8 cellular contexts compared by ENCODE assay signal in the genomic region with DNA sequence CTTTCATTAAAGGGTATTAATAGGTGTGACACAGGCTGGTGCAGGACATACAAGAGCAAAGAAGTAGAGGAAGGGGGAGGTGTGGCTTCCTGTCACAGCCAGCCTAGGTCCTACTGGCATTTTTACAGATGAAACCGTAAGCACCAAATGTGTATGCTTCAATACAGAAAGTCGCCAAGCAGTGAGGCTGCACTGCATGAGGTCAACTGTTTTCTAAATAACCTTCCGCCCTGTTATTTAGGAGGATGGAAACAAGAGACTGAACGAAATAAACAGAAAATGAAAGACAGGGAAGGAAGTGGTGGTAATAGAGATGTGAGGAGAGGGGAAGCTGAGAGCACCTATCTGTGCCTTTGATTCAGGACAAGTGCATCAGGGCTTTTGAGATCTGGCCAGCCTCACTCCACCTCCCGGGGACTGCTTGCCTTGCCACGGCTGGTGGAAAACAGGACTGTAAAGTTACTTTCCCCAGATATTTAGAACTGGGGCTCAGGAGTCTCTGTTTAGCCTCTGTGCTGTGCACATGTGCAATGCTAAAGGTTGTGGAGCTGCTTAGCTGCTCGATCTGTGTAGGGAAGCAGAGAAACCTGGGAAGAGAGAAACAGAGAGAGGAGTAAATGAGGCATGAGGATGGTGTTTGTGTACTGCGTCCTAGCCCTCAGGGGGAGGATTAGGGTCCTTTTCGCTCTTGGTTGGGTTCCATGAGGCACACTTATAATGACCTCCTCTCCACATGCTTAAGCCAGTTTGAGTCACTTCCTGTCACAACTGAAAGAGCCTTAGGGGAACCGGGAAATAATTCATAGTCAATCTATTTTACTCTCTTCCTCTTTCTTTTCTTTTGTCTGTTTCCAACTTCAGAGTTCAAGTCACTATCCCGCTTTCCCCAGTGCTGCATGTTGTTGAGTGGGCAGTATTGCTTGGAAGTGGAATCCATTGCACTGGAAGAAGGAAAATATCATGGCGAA.
DNase-seq lines count a peak whose midpoint lies in the region; ATAC-seq and TF ChIP-seq lines count a peak whose summit lies in the region.

No MANE protein-coding gene starts in this region.

- peak overlapping the region in 6 of 8 donors; percentile 0 to 75 (median 44) for H3K27ac Mint-ChIP-seq in CD8-positive, alpha-beta memory T cell

- ATAC-seq in HG03066 (IDR thresholded peaks at IDR 0.05; ENCODE audit: low read depth, unreplicated experiment) = peak; percentile 73

- H2BK12ac ChIP-seq in mesenchymal stem cell (ENCODE audit: low read length in 2 of 2) = no peak overlapping the region

- no peaks in the 10 kb centered on the region for H3K4me1 ChIP-seq in CD8-positive, alpha-beta memory T cell (ENCODE audit: insufficient read depth, low read length)
- H3K4me1 ChIP-seq in mesenchymal stem cell (ENCODE audit: control insufficient read depth, insufficient read depth, low read depth, low read length) (peaks cover 3% of the 10 kb centered on the region), spleen (peaks cover 0 to 14% (median 9%) of the 10 kb centered on the region in 6 donors)

- no peak overlapping the region for H3K14ac ChIP-seq in mesenchymal stem cell (ENCODE audit: low read length in 2 of 2)

- no peak overlapping the region for H2AK5ac ChIP-seq in mesenchymal stem cell (ENCODE audit: low read length, severe bottlenecking)

- no peak overlapping the region for H4K91ac ChIP-seq in mesenchymal stem cell (ENCODE audit: low read length)

- 71% methylated on average over 12 of the region's 12 CpGs for WGBS in mesenchymal stem cell
- WGBS in spleen, 5 donors = 45 to 58% (median 53%) methylated on average over 12 of the region's 12 CpGs

- intact Hi-C loops in spleen (cut with DNase I; ENCODE audit: low total_unique reads) = no loop called here

- no peak overlapping the region for H3K23ac ChIP-seq in mesenchymal stem cell (ENCODE audit: low read length in 2 of 2)

- H2AFZ ChIP-seq in mesenchymal stem cell (ENCODE audit: low read depth, low read length) = no peak overlapping the region

- H3K9me3 ChIP-seq in CD8-positive, alpha-beta memory T cell (ENCODE audit: low read length) = no peaks in the 10 kb centered on the region
- H3K9me3 ChIP-seq in mesenchymal stem cell (ENCODE audit: control insufficient read depth, low read length) (peaks cover 7% of the 10 kb centered on the region), spleen (peaks cover 0 to 35% (median 8%) of the 10 kb centered on the region in 8 donors)

- H3K36me3 Mint-ChIP-seq in CD8-positive, alpha-beta memory T cell = no peaks in the 10 kb centered on the region

- CTCF ChIA-PET in CD8-positive, alpha-beta memory T cell (lab: Charles Lee) = no interaction called here

- H3K4ac ChIP-seq in mesenchymal stem cell (ENCODE audit: low read depth in 1 of 2, low read length in 2 of 2) = no peak overlapping the region

- no peak overlapping the region for H3K4me2 ChIP-seq in mesenchymal stem cell (ENCODE audit: low read length, poor library complexity, severe bottlenecking)

- H3K9me3 Mint-ChIP-seq in CD8-positive, alpha-beta memory T cell = peaks cover 0 to 7% (median 2%) of the 10 kb centered on the region in 5 donors

- POLR2A ChIA-PET in CD8-positive, alpha-beta memory T cell (lab: Charles Lee) = no interaction called here

- H3K9ac ChIP-seq in mesenchymal stem cell (ENCODE audit: low read length) = no peak overlapping the region

- DNase-seq in CD8-positive, alpha-beta memory T cell = no peak
- peak; percentile 37 for DNase-seq in GM19238 (ENCODE audit: insufficient read length, low spot score)
- DNase-seq in SIG-M5 treated with dmso at 0.1 percent for 504 hours (lab: John Stamatoyannopoulos, UW; ENCODE audit: unreplicated experiment) = peak; percentile 91
- DNase-seq in NCI-H1436 (lab: John Stamatoyannopoulos, UW) = no peak
- no peak for DNase-seq in mesenchymal stem cell
- DNase-seq in spleen = no peak
- no peak for DNase-seq in NCI-H748 treated with DMSO at 0.1 percent for 48 hours (lab: John Stamatoyannopoulos, UW)

- TF ChIP-seq POLR2A in spleen (IDR thresholded peaks at IDR 0.05) = no peak

- H2BK15ac ChIP-seq in mesenchymal stem cell (ENCODE audit: low read depth, poor library complexity, severe bottlenecking) = no peak overlapping the region

- TF ChIP-seq CTCF in spleen (IDR thresholded peaks at IDR 0.05 in 8 of 11, conservative IDR thresholded peaks at IDR 0.05 in 3 of 11) = no peak

- peaks cover 6 to 15% of the 10 kb centered on the region in 2 donors for H3K27me3 Mint-ChIP-seq in CD8-positive, alpha-beta memory T cell

- H3K36me3 ChIP-seq in CD8-positive, alpha-beta memory T cell (ENCODE audit: insufficient read depth, low read length) = no peaks in the 10 kb centered on the region
- H3K36me3 ChIP-seq in mesenchymal stem cell (ENCODE audit: control insufficient read depth in 1 of 2, insufficient read depth in 2 of 2, low read depth in 1 of 2, low read length in 2 of 2) = no peaks in the 10 kb centered on the region
- no peaks in the 10 kb centered on the region for H3K36me3 ChIP-seq in spleen

- H3K79me1 ChIP-seq in mesenchymal stem cell (replicated peaks; ENCODE audit: low read length, poor library complexity, severe bottlenecking) = no peaks in the 10 kb centered on the region

- no peak overlapping the region for H4K8ac ChIP-seq in mesenchymal stem cell (ENCODE audit: low read length)

- H3K27me3 ChIP-seq in CD8-positive, alpha-beta memory T cell (ENCODE audit: insufficient read depth, low read length, poor library complexity, severe bottlenecking) = no peaks in the 10 kb centered on the region
- H3K27me3 ChIP-seq in mesenchymal stem cell (ENCODE audit: control insufficient read depth in 1 of 2, insufficient read depth in 1 of 2, low read length in 2 of 2) (peaks cover 0 to 4% of the 10 kb centered on the region in 2 experiments), spleen (replicated peaks in 1 of 7) (peaks cover 0 to 98% (median 22%) of the 10 kb centered on the region in 7 donors)

- peaks cover 18 to 26% (median 22%) of the 10 kb centered on the region in 3 donors for H3K4me1 Mint-ChIP-seq in CD8-positive, alpha-beta memory T cell

- H3K27ac ChIP-seq in CD8-positive, alpha-beta memory T cell (ENCODE audit: low read depth, low read length) = no peak overlapping the region
- H3K27ac ChIP-seq in mesenchymal stem cell (ENCODE audit: low read length, poor library complexity, severe bottlenecking) = no peak overlapping the region
- no peak overlapping the region for H3K27ac ChIP-seq in spleen

- peak overlapping the region; percentile 69 to 89 (median 80) for H3K4me3 Mint-ChIP-seq in CD8-positive, alpha-beta memory T cell

- H3K4me3 ChIP-seq in CD8-positive, alpha-beta memory T cell (ENCODE audit: low read length) = no peak overlapping the region
- H3K4me3 ChIP-seq in mesenchymal stem cell (ENCODE audit: insufficient read depth in 1 of 2, low read depth in 1 of 2, low read length in 2 of 2) (no peak overlapping the region), spleen (peak overlapping the region in 1 of 8 donors; percentile 37)

- no peak overlapping the region for H2BK120ac ChIP-seq in mesenchymal stem cell (ENCODE audit: low read depth, low read length)

- H2BK5ac ChIP-seq in mesenchymal stem cell (ENCODE audit: low read depth, low read length, poor library complexity, severe bottlenecking) = no peak overlapping the region

- H3K18ac ChIP-seq in mesenchymal stem cell (ENCODE audit: low read depth in 1 of 2, low read length in 2 of 2) = no peak overlapping the region

Comparison
In these comparisons a context has a peak if more than half of its experiments do, and no peak if none do; other contexts are left out.
1. DNase-seq: peak in GM19238 (single experiment) and SIG-M5 treated with dmso at 0.1 percent for 504 hours (single experiment); none in CD8-positive, alpha-beta memory T cell (0 of 5), NCI-H1436 (single experiment), mesenchymal stem cell (single experiment), spleen (single experiment) and NCI-H748 treated with DMSO at 0.1 percent for 48 hours (single experiment).